In genomic region chr3:94336076-94336741, GRCh38 we compare ENCODE assay signal across 9 cellular contexts.
DNase-seq lines count a peak whose midpoint lies in the region; ATAC-seq and TF ChIP-seq lines count a peak whose summit lies in the region.
"Had no signal": no experiment of that assay in that cellular context is flagged by ENCODE, and none has a peak within 500 bp of the region (broad histone marks: within the 10 kb centered on the region; RNA-seq: fewer than 3 reads in every experiment).

No MANE protein-coding gene starts in this region.

- no peaks in the 10 kb centered on the region for H3K36me3 ChIP-seq in Panc1 (ENCODE audit: control insufficient read depth, insufficient read depth, low read length)
- no peaks in the 10 kb centered on the region for H3K36me3 ChIP-seq in CD4-positive, alpha-beta memory T cell (ENCODE audit: insufficient read depth, low read length)
- H3K36me3 ChIP-seq: BLaER1 treated with 17β-estradiol and CSF1 and Interleukin-3, amounts not matched to agents 10 nM and 100 nM had no signal

- no peak overlapping the region for H3K4me3 ChIP-seq in Panc1 (ENCODE audit: low read depth in 2 of 2, low read length in 2 of 2)
- H3K4me3 ChIP-seq in CD4-positive, alpha-beta memory T cell (ENCODE audit: low read length in 2 of 2) = no peak overlapping the region
- H3K4me3 ChIP-seq: BLaER1 treated with 17β-estradiol and CSF1 and Interleukin-3, amounts not matched to agents 10 nM and 100 nM had no signal

- in situ Hi-C loops in Panc1 (cut with HindIII; ENCODE audit: low pct_unique_long_range_greater_than_20kb, low sequenced_read_pairs) = no loop called here

- no peaks in the 10 kb centered on the region for H3K36me3 Mint-ChIP-seq in CD4-positive, alpha-beta memory T cell

- H3K4me3 Mint-ChIP-seq in CD4-positive, alpha-beta memory T cell = no peak overlapping the region

- no peaks in the 10 kb centered on the region for H3K4me1 Mint-ChIP-seq in CD4-positive, alpha-beta memory T cell

- CTCF ChIA-PET in Panc1 (lab: Charles Lee) = interaction anchor here (0.7 kb wide), 1 partner anchor 27 kb away, joined by 3 read pairs; no protein-coding TSS in a partner anchor
- CTCF ChIA-PET in CD4-positive, alpha-beta memory T cell (lab: Charles Lee; ENCODE audit: partially characterized antibody) = no interaction called here

- no peaks in the 10 kb centered on the region for H3K27me3 Mint-ChIP-seq in CD4-positive, alpha-beta memory T cell

- POLR2A ChIA-PET in Panc1 (lab: Charles Lee) = no interaction called here
- POLR2A ChIA-PET in CD4-positive, alpha-beta memory T cell (lab: Charles Lee; ENCODE audit: partially characterized antibody) = no interaction called here

- H3K4me1 ChIP-seq in Panc1 (ENCODE audit: control insufficient read depth, insufficient read depth, low read length) = no peaks in the 10 kb centered on the region
- H3K4me1 ChIP-seq in CD4-positive, alpha-beta memory T cell (ENCODE audit: insufficient read depth, low read length) = no peaks in the 10 kb centered on the region
- H3K4me1 ChIP-seq: BLaER1 treated with 17β-estradiol and CSF1 and Interleukin-3, amounts not matched to agents 10 nM and 100 nM had no signal

- intact Hi-C loops in Panc1 (cut with micrococcal nuclease; ENCODE audit: unreplicated experiment) (loop anchor here (10.0 kb wide), 1 partner anchor 91 kb away; no protein-coding TSS in a partner anchor), Right ventricle myocardium superior (cut with DNase I) (loop anchor here (5.0 kb wide), 1 partner anchor 381 kb away; no protein-coding TSS in a partner anchor)
- intact Hi-C loops in CD4-positive, alpha-beta memory T cell (cut with micrococcal nuclease) = no loop called here

- no peaks in the 10 kb centered on the region for H3K27me3 ChIP-seq in Panc1 (ENCODE audit: control insufficient read depth, insufficient read depth, low read length)
- no peaks in the 10 kb centered on the region for H3K27me3 ChIP-seq in CD4-positive, alpha-beta memory T cell (ENCODE audit: insufficient read depth, low read length)
- H3K27me3 ChIP-seq: BLaER1 treated with 17β-estradiol and CSF1 and Interleukin-3, amounts not matched to agents 10 nM and 100 nM had no signal

- DNase-seq in NCI-H2171 treated with DMSO at 0.1 percent for 48 hours (lab: John Stamatoyannopoulos, UW) (peak; percentile 41), NCI-H2171 (lab: John Stamatoyannopoulos, UW) (no peak), Panc1 (ENCODE audit: low read depth, low spot score) (peak; percentile 15), Right ventricle myocardium superior (no peak), smooth muscle cell of the brain vasculature (ENCODE audit: low read depth, low spot score) (peak; percentile 29)
- DNase-seq in stimulated activated CD4-positive, alpha-beta T cell treated with anti-CD3 and anti-CD28 coated beads, Interleukin-1b, Interleukin-23, amount 100 ng/mL, for 48 hours = no peak
- DNase-seq in CD4-positive, alpha-beta memory T cell = no peak

- TF ChIP-seq CTCF in Panc1 (IDR thresholded peaks at IDR 0.05) = peak; percentile 47

- no peak overlapping the region for H3K27ac ChIP-seq in Panc1 (ENCODE audit: low read length)
- H3K27ac ChIP-seq in CD4-positive, alpha-beta memory T cell (ENCODE audit: low read depth, low read length) = no peak overlapping the region
- H3K27ac ChIP-seq: BLaER1 treated with 17β-estradiol and CSF1 and Interleukin-3, amounts not matched to agents 10 nM and 100 nM had no signal

- BruUV-seq in Panc1 (replicated peaks; lab: Mats Ljungman, UMichigan) = no TSS peak

- no peaks in the 10 kb centered on the region for H3K9me3 ChIP-seq in Panc1 (ENCODE audit: control insufficient read depth, insufficient read depth, low read depth, low read length)
- H3K9me3 ChIP-seq in CD4-positive, alpha-beta memory T cell (ENCODE audit: control insufficient read depth in 1 of 2, low read length in 2 of 2) = no peaks in the 10 kb centered on the region
- H3K9me3 ChIP-seq: BLaER1 treated with 17β-estradiol and CSF1 and Interleukin-3, amounts not matched to agents 10 nM and 100 nM had no signal

- peak overlapping the region in 1 of 7 donors; percentile 3 for H3K27ac Mint-ChIP-seq in CD4-positive, alpha-beta memory T cell

- peaks cover 0 to 4% (median under 1%) of the 10 kb centered on the region in 8 donors for H3K9me3 Mint-ChIP-seq in CD4-positive, alpha-beta memory T cell

- ATAC-seq in Panc1 (peak; percentile 76; the same call in 1 of the 2 replicates), Right ventricle myocardium superior (ENCODE audit: poor library complexity) (peak; percentile 83), HG02678 (IDR thresholded peaks at IDR 0.05; ENCODE audit: unreplicated experiment) (no peak)

Comparison
In these comparisons a context has a peak if more than half of its experiments do, and no peak if none do; other contexts are left out.
1. DNase-seq: peak in NCI-H2171 treated with DMSO at 0.1 percent for 48 hours (single experiment), Panc1 (single experiment) and smooth muscle cell of the brain vasculature (single experiment); none in NCI-H2171 (single experiment), Right ventricle myocardium superior (single experiment), stimulated activated CD4-positive, alpha-beta T cell treated with anti-CD3 and anti-CD28 coated beads, Interleukin-1b, Interleukin-23, amount 100 ng/mL, for 48 hours (single experiment) and CD4-positive, alpha-beta memory T cell (0 of 5).